Comparison of ENCODE assay signal across 22 cellular contexts in the genomic region with DNA sequence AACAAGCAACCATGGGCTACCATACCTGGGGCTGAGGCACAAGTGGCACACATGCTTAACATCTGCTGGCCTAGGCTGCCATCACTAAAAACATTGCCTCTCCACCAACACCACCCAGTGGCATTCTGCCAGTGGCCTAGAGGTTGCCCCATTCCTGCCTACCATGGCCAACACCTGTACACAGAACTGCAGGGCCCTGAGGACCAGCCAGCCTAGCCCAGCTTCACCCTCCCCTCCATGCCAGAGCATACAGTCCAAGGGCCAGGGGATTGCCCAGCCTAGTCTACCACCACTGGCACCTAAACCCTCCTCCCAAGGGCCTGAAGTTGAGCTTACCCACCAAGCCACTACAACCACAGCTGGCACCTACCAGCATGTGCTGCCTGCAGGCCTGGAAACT. TPM values are rescaled to one million over a fixed set of nuclear protein-coding genes. Genes with fewer than 3 reads are reported as not detected.
DNase-seq lines count a peak whose midpoint lies in the region; ATAC-seq, FAIRE-seq and TF ChIP-seq lines count a peak whose summit lies in the region.
"Had no signal": no experiment of that assay in that cellular context is flagged by ENCODE, and none has a peak within 500 bp of the region (broad histone marks: within the 10 kb centered on the region; RNA-seq: fewer than 3 reads in every experiment).

No MANE protein-coding gene starts in this region.

- no peak for TF ChIP-seq CTCF in right lobe of liver (IDR thresholded peaks at IDR 0.05)
- TF ChIP-seq CTCF in HepG2 (CRISPR knock-in tag; IDR thresholded peaks at IDR 0.05): no peak
- TF ChIP-seq CTCF in sigmoid colon (IDR thresholded peaks at IDR 0.05): no peak
- TF ChIP-seq CTCF in upper lobe of right lung (IDR thresholded peaks at IDR 0.05): no peak
- TF ChIP-seq CTCF in osteoblast (IDR thresholded peaks at IDR 0.05; ENCODE audit: extremely low read depth, low read depth, low read length): no peak

- CTCF ChIA-PET in HepG2 (lab: Yijun Ruan, JAX; ENCODE audit: low intra/inter-chr PET ratio, low total read pairs): no interaction called here

- H3K79me2 ChIP-seq in HepG2 (ENCODE audit: insufficient read depth, low read length): no peaks in the 10 kb centered on the region
- H3K79me2 ChIP-seq in osteoblast (ENCODE audit: insufficient read depth, low read length): no peaks in the 10 kb centered on the region

- TF ChIP-seq EP300 in HepG2 (IDR thresholded peaks at IDR 0.05; ENCODE audit: low read depth in 2 of 2, low read length in 2 of 2): no peak
- TF ChIP-seq EP300 in HepG2 (CRISPR knock-in tag; IDR thresholded peaks at IDR 0.05; ENCODE audit: borderline replicate concordance): no peak
- no peak for TF ChIP-seq EP300 in sigmoid colon (IDR thresholded peaks at IDR 0.05)

- H2AFZ ChIP-seq in HepG2 (ENCODE audit: low read length) (no peak overlapping the region), osteoblast (ENCODE audit: low read length) (no peak overlapping the region)
- H2AFZ ChIP-seq: GM23338 had no signal

- FAIRE-seq in HepG2 (lab: Jason Lieb, UNC): no peak
- FAIRE-seq: A204.1, GM12878, H54 had no signal

- H3K36me3 ChIP-seq in right lobe of liver: no peaks in the 10 kb centered on the region
- peaks cover 0 to 2% of the 10 kb centered on the region in 2 experiments; a peak in 3 of 5 replicates for H3K36me3 ChIP-seq in HepG2 (replicated peaks in 1 of 2; ENCODE audit: control insufficient read depth in 1 of 2, insufficient read depth in 2 of 2, low read length in 2 of 2)
- no peaks in the 10 kb centered on the region for H3K36me3 ChIP-seq in sigmoid colon
- H3K36me3 ChIP-seq in upper lobe of right lung: no peaks in the 10 kb centered on the region
- H3K36me3 ChIP-seq in osteoblast (ENCODE audit: insufficient read depth, low read length): no peaks in the 10 kb centered on the region
- H3K36me3 ChIP-seq: BLaER1, HAP-1 had no signal

- no TSS peak for BruUV-seq in HepG2 (replicated peaks; lab: Mats Ljungman, UMichigan)

- no peak for TF ChIP-seq RAD21 in HepG2 (CRISPR knock-in tag; IDR thresholded peaks at IDR 0.05)

- H3K27me3 ChIP-seq in right lobe of liver (no peaks in the 10 kb centered on the region), HepG2 (ENCODE audit: control insufficient read depth in 1 of 2, insufficient read depth in 2 of 2, low read length in 2 of 2) (no peaks in the 10 kb centered on the region), sigmoid colon (no peaks in the 10 kb centered on the region), upper lobe of right lung (no peaks in the 10 kb centered on the region), osteoblast (ENCODE audit: insufficient read depth, low read length) (no peaks in the 10 kb centered on the region)
- H3K27me3 ChIP-seq: BLaER1 had no signal

- TF ChIP-seq POLR2A in right lobe of liver (IDR thresholded peaks at IDR 0.05) (no peak), HepG2 (IDR thresholded peaks at IDR 0.05; ENCODE audit: insufficient read depth in 1 of 2, low read depth in 2 of 2, low read length in 2 of 2) (no peak), sigmoid colon (IDR thresholded peaks at IDR 0.05) (no peak)

- no peak overlapping the region for H3K27ac ChIP-seq in right lobe of liver
- H3K27ac ChIP-seq in HepG2 (ENCODE audit: extremely low read length, insufficient read depth, low read length): no peak overlapping the region
- H3K27ac ChIP-seq in sigmoid colon: no peak overlapping the region
- H3K27ac ChIP-seq in upper lobe of right lung: no peak overlapping the region
- no peak overlapping the region for H3K27ac ChIP-seq in osteoblast (ENCODE audit: low read depth, low read length)
- H3K27ac ChIP-seq: 22Rv1, BLaER1, C4-2B had no signal

- H3K4me1 ChIP-seq in right lobe of liver: peaks cover 0 to 17% (median 0%) of the 10 kb centered on the region in 4 donors
- peaks cover 20% of the 10 kb centered on the region for H3K4me1 ChIP-seq in HepG2 (ENCODE audit: insufficient read depth, low read length)
- no peaks in the 10 kb centered on the region for H3K4me1 ChIP-seq in sigmoid colon
- H3K4me1 ChIP-seq in upper lobe of right lung: no peaks in the 10 kb centered on the region
- no peaks in the 10 kb centered on the region for H3K4me1 ChIP-seq in osteoblast (ENCODE audit: insufficient read depth, low read length)
- H3K4me1 ChIP-seq: BLaER1, Caco-2, HAP-1 had no signal

- ATAC-seq in right lobe of liver: peak; percentile 37 to 75 (median 49)
- ATAC-seq in HepG2: no peak
- ATAC-seq in upper lobe of right lung: peak; percentile 39
- ATAC-seq: CD8-positive, alpha-beta T cell; GM12878; GM23338 had no signal

- intact Hi-C loops in right lobe of liver (cut with DNase I) (no loop called here), HepG2 (cut with micrococcal nuclease; ENCODE audit: unreplicated experiment) (no loop called here), sigmoid colon (cut with DNase I) (no loop called here), upper lobe of right lung (cut with DNase I) (no loop called here)

- no peak overlapping the region for H3K4me2 ChIP-seq in HepG2 (ENCODE audit: low read depth, low read length)
- no peak overlapping the region for H3K4me2 ChIP-seq in osteoblast (ENCODE audit: insufficient read depth, low read length)
- H3K4me2 ChIP-seq: BLaER1, GM23338 had no signal

- POLR2A ChIA-PET in HepG2 (lab: Yijun Ruan, JAX): no interaction called here

- no peak overlapping the region for H3K4me3 ChIP-seq in right lobe of liver
- no peak overlapping the region for H3K4me3 ChIP-seq in HepG2 (replicated peaks in 1 of 3; ENCODE audit: insufficient read depth in 1 of 3, low read depth in 2 of 3, low read length in 3 of 3)
- H3K4me3 ChIP-seq in sigmoid colon: no peak overlapping the region
- H3K4me3 ChIP-seq in upper lobe of right lung: no peak overlapping the region
- H3K4me3 ChIP-seq in osteoblast (ENCODE audit: insufficient read depth, low read length): no peak overlapping the region
- H3K4me3 ChIP-seq: BLaER1, GM12878, GM23338, HAP-1 had no signal

- DNase-seq in right lobe of liver (peak in 2 of 3 donors; percentile 51 to 63), HepG2 (ENCODE audit: low spot score) (no peak), sigmoid colon (peak; percentile 64), upper lobe of right lung (no peak), iPS-NIHi11 (ENCODE audit: low spot score) (no peak), osteoblast (ENCODE audit: insufficient read length, low spot score, missing footprints) (no peak), G401 (ENCODE audit: low spot score) (no peak)
- DNase-seq: Caco-2; CD4-positive, CD25-positive, alpha-beta regulatory T cell; CD8-positive, alpha-beta T cell; DMS153; DND-41; GDM1; HFFc6 had no signal

- in situ Hi-C loops in HepG2 (cut with HindIII; ENCODE audit: extremely low pct_ligation_motif_present, low pct_unique_long_range_greater_than_20kb): no loop called here
- in situ Hi-C loops in G401 (cut with HindIII; ENCODE audit: low sequenced_read_pairs): no loop called here

- H3K9me3 ChIP-seq in right lobe of liver (no peaks in the 10 kb centered on the region), HepG2 (ENCODE audit: low read length) (no peaks in the 10 kb centered on the region; the same call in 1 of the 2 replicates), sigmoid colon (no peaks in the 10 kb centered on the region), upper lobe of right lung (no peaks in the 10 kb centered on the region), osteoblast (ENCODE audit: low read depth, low read length) (no peaks in the 10 kb centered on the region)
- H3K9me3 ChIP-seq: Caco-2 had no signal

- H3K9ac ChIP-seq in HepG2 (ENCODE audit: insufficient read depth, low read depth, low read length): no peak overlapping the region
- H3K9ac ChIP-seq: BLaER1 had no signal

- H4K20me1 ChIP-seq in HepG2 (ENCODE audit: insufficient read depth, low read length) (no peaks in the 10 kb centered on the region), osteoblast (ENCODE audit: insufficient read depth, low read length) (no peaks in the 10 kb centered on the region)
- H4K20me1 ChIP-seq: BLaER1 had no signal

TF ChIP-seq in HepG2, 621 proteins besides CTCF, POLR2A, EP300 and RAD21 (continues in another document):
- TF ChIP-seq NFIB (CRISPR knock-in tag; IDR thresholded peaks at IDR 0.05; ENCODE audit: borderline replicate concordance) (no peak), ZNF343 (CRISPR knock-in tag; IDR thresholded peaks at IDR 0.05) (no peak), KDM5A (IDR thresholded peaks at IDR 0.05; ENCODE audit: borderline replicate concordance, low read length) (no peak)

RNA-seq across cellular contexts. Expression of a gene that starts 35.3 kb away (rescaled TPM):
- 1 to 10 TPM in 3 of 6 experiments, under 1 TPM in 3; 0.43 to 2.5 (median 0.87) TPM for total RNA-seq in right lobe of liver
- 14.2 and 15.0 TPM in 2 replicates for total RNA-seq in HepG2 (2016; rRNA removed; fragmentation: Illumina TruSeq; extraction: Trizol)
- total RNA-seq in HepG2 (2016; cell fraction: cytosol; rRNA removed; fragmentation: Illumina TruSeq; extraction: Trizol; ENCODE audit: low read depth): 10.7 and 11.1 TPM in 2 replicates
- total RNA-seq in HepG2 (2016; cell fraction: insoluble cytoplasmic fraction; rRNA removed; fragmentation: Illumina TruSeq; extraction: Trizol): 13.1 and 15.6 TPM in 2 replicates
- total RNA-seq in HepG2 (2016; cell fraction: membrane; rRNA removed; fragmentation: Illumina TruSeq; extraction: Trizol): 6.9 and 9.2 TPM in 2 replicates
- total RNA-seq in HepG2 (2016; cell fraction: nucleus; rRNA removed; fragmentation: Illumina TruSeq; extraction: Trizol): 33.9 and 37.7 TPM in 2 replicates
- polyA plus RNA-seq in HepG2 (2011; rRNA removed): 2.3 and 2.8 TPM in 2 replicates
- 1.3 TPM in 2 replicates for polyA plus RNA-seq in HepG2 (2011; cell fraction: cytosol; rRNA removed)
- polyA plus RNA-seq in HepG2 (2011; cell fraction: nucleus; rRNA removed): 4.3 and 4.4 TPM in 2 replicates
- polyA plus RNA-seq in HepG2 (2012): 3.2 and 3.8 TPM in 2 replicates
- 0.54 and 0.58 TPM in 2 replicates for polyA plus RNA-seq in HepG2 (2016; cell fraction: cytosol; fragmentation: Illumina TruSeq; extraction: Trizol; ENCODE audit: low read depth)
- polyA plus RNA-seq in HepG2 (2016; cell fraction: insoluble cytoplasmic fraction; fragmentation: Illumina TruSeq; extraction: Trizol; ENCODE audit: low read depth): 4.4 and 4.9 TPM in 2 replicates
- 1.8 and 1.9 TPM in 2 replicates for polyA plus RNA-seq in HepG2 (2016; cell fraction: membrane; fragmentation: Illumina TruSeq; extraction: Trizol; ENCODE audit: low read depth)
- 10.4 and 12.9 TPM in 2 replicates for polyA plus RNA-seq in HepG2 (2016; cell fraction: nucleus; fragmentation: Illumina TruSeq; extraction: Trizol; ENCODE audit: insufficient read depth, low read depth)
- polyA minus RNA-seq in HepG2 (2011; rRNA and poly(A)+ RNA removed; ENCODE audit: low replicate concordance): 2.6 and 3.5 TPM in 2 replicates
- polyA minus RNA-seq in HepG2 (2011; cell fraction: cytosol; rRNA and poly(A)+ RNA removed): 1.8 and 3.3 TPM in 2 replicates
- 32.0 and 40.3 TPM in 2 replicates for polyA minus RNA-seq in HepG2 (2011; cell fraction: nucleus; rRNA and poly(A)+ RNA removed)
- 10 to 100 TPM in 3 of 4 donors, 1 to 10 TPM in 1; 7.2 to 20.3 (median 14.0) TPM for total RNA-seq in sigmoid colon
- under 1 TPM in 1 of 3 donors, not detected in 2; 0.44 TPM for polyA plus RNA-seq in sigmoid colon
- total RNA-seq in upper lobe of right lung: 0.49 TPM
- total RNA-seq in osteoblast: 58.6 and 69.8 TPM in 2 replicates
- 0.51 and 2.9 TPM in 2 replicates for total RNA-seq in G401 (2014; rRNA removed; shearing (Covaris generic))

Comparison
In these comparisons a context has a peak if more than half of its experiments do, and no peak if none do; other contexts are left out.
1. DNase-seq: peak in right lobe of liver (2 of 3) and sigmoid colon (single experiment); none in HepG2 (single experiment), upper lobe of right lung (single experiment), iPS-NIHi11 (single experiment), osteoblast (single experiment) and G401 (single experiment).